12 cellular contexts compared by ENCODE assay signal in the genomic region with DNA sequence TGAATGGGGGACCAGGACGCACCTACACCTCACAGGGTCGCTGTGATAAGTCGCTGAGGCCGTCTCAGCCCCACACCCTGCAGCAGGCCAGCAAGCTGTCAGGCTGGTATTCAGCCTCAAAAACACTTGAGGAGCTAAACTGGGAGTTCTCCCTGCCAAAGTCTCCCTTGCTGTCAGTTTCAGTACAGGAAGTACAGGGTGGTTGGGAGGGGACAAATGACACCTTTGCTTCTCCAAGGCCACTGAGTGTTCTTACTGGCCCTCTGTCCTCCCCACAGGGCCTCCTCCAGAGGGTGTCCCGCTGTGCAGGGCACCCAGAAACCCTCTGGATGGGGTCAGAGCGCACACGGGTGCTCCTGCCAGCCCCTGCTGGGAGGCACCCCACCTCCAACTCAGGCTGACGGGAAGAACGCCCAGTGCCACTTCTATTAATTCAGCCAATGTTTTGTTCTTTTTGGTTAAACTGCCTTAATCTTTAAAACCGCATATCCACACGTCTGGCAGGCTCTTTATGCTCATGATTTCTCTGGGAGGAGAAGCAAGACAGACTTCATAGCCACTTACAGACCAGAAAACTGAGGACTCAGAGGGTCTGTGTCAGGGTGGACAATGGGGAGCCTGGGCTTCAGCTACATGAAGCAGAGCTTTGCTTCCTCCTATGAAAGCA.
DNase-seq lines count a peak whose midpoint lies in the region; ATAC-seq and TF ChIP-seq lines count a peak whose summit lies in the region.
"Had no signal": no experiment of that assay in that cellular context is flagged by ENCODE, and none has a peak within 500 bp of the region (broad histone marks: within the 10 kb centered on the region; RNA-seq: fewer than 3 reads in every experiment).

No MANE protein-coding gene starts in this region.

- H3K9me3 Mint-ChIP-seq in osteocyte (ENCODE audit: unreplicated experiment): no peaks in the 10 kb centered on the region
- H3K9me3 Mint-ChIP-seq: activated naive CD4-positive, alpha-beta T cell treated with anti-CD3 and anti-CD28 coated beads, Interleukin-2, amount 50 U/mL, for 24 hours had no signal

- peaks cover 76% of the 10 kb centered on the region for H3K4me1 Mint-ChIP-seq in osteocyte (ENCODE audit: unreplicated experiment)

- H3K4me3 ChIP-seq in BLaER1 treated with 17β-estradiol and CSF1 and Interleukin-3, amounts not matched to agents 10 nM and 100 nM: no peak overlapping the region
- no peak overlapping the region for H3K4me3 ChIP-seq in SJSA1

- DNase-seq in SJSA1 (ENCODE audit: low read depth in 1 of 2, low spot score in 2 of 2) (no peak), Right ventricle myocardium superior (no peak), osteocyte (ENCODE audit: extremely low spot score, unreplicated experiment) (no peak), NCI-H226 (no peak), NCI-H1694 treated with DMSO at 0.1 percent for 48 hours (lab: John Stamatoyannopoulos, UW) (no peak)
- DNase-seq in stimulated activated CD4-positive, alpha-beta T cell treated with anti-CD3 and anti-CD28 coated beads, Interleukin-2, amount 100 ng/mL, for 48 hours: no peak
- DNase-seq: activated CD4-positive, alpha-beta T cell treated with anti-CD3 and anti-CD28 coated beads for 4 hours; islet precursor cell; NCI-H446 treated with DMSO at 0.1 percent for 48 hours had no signal

- H3K9ac ChIP-seq in BLaER1 treated with 17β-estradiol and CSF1 and Interleukin-3, amounts not matched to agents 10 nM and 100 nM: peak overlapping the region in 3 of 11 experiments; percentile 10 to 55 (median 19); a peak in 3 of 22 replicates

- ATAC-seq in Right ventricle myocardium superior (ENCODE audit: poor library complexity): peak; percentile 58
- no peak for ATAC-seq in HG02840 (IDR thresholded peaks at IDR 0.05; ENCODE audit: low FRiP score, unreplicated experiment)

- peaks cover 0 to 100% (median 69%) of the 10 kb centered on the region in 11 experiments; a peak in 18 of 22 replicates for H4K20me1 ChIP-seq in BLaER1 treated with 17β-estradiol and CSF1 and Interleukin-3, amounts not matched to agents 10 nM and 100 nM

- TF ChIP-seq CTCF in osteocyte (IDR thresholded peaks at IDR 0.05): no peak

- intact Hi-C loops in Right ventricle myocardium superior (cut with DNase I): loop anchor here (5.0 kb wide), 1 partner anchor 67 kb away; no protein-coding TSS in a partner anchor

- peak overlapping the region; percentile 4 for H3K27ac Mint-ChIP-seq in osteocyte (ENCODE audit: unreplicated experiment)

- H3K27me3 Mint-ChIP-seq in osteocyte (ENCODE audit: unreplicated experiment): no peaks in the 10 kb centered on the region
- H3K27me3 Mint-ChIP-seq: activated naive CD4-positive, alpha-beta T cell treated with anti-CD3 and anti-CD28 coated beads, Interleukin-2, amount 50 U/mL, for 24 hours had no signal

- peak overlapping the region; percentile 39 to 85 (median 60); a peak in 20 of 22 replicates for H3K4me2 ChIP-seq in BLaER1 treated with 17β-estradiol and CSF1 and Interleukin-3, amounts not matched to agents 10 nM and 100 nM

- H3K9me3 ChIP-seq in BLaER1 treated with 17β-estradiol and CSF1 and Interleukin-3, amounts not matched to agents 10 nM and 100 nM (replicated peaks in 1 of 11): no peaks in the 10 kb centered on the region
- H3K9me3 ChIP-seq in SJSA1 (replicated peaks): no peaks in the 10 kb centered on the region

- H3K4me1 ChIP-seq in BLaER1 treated with 17β-estradiol and CSF1 and Interleukin-3, amounts not matched to agents 10 nM and 100 nM: peaks cover 61 to 86% (median 75%) of the 10 kb centered on the region in 10 experiments
- H3K4me1 ChIP-seq in SJSA1 (replicated peaks): peaks cover 99% of the 10 kb centered on the region

- H3K36me3 Mint-ChIP-seq in osteocyte (ENCODE audit: unreplicated experiment): no peaks in the 10 kb centered on the region
- H3K36me3 Mint-ChIP-seq: activated naive CD4-positive, alpha-beta T cell treated with anti-CD3 and anti-CD28 coated beads, Interleukin-2, amount 50 U/mL, for 24 hours had no signal

- H3K27me3 ChIP-seq in BLaER1 treated with 17β-estradiol and CSF1 and Interleukin-3, amounts not matched to agents 10 nM and 100 nM: no peaks in the 10 kb centered on the region
- H3K27me3 ChIP-seq in SJSA1 (replicated peaks): no peaks in the 10 kb centered on the region

- peak overlapping the region in 9 of 11 experiments; percentile 2 to 56 (median 31); a peak in 12 of 22 replicates for H3K27ac ChIP-seq in BLaER1 treated with 17β-estradiol and CSF1 and Interleukin-3, amounts not matched to agents 10 nM and 100 nM
- H3K27ac ChIP-seq in SJSA1: peak overlapping the region; percentile 90

- H3K4me3 Mint-ChIP-seq in osteocyte (ENCODE audit: unreplicated experiment): no peak overlapping the region
- H3K4me3 Mint-ChIP-seq: activated naive CD4-positive, alpha-beta T cell treated with anti-CD3 and anti-CD28 coated beads, Interleukin-2, amount 50 U/mL, for 24 hours had no signal

- H3K36me3 ChIP-seq in BLaER1 treated with 17β-estradiol and CSF1 and Interleukin-3, amounts not matched to agents 10 nM and 100 nM: 0 out of 22 replicates have a peak, but pooled peaks cover 0 to 3% (median 0%) of the 10 kb centered on the region in 11 experiments
- no peaks in the 10 kb centered on the region; the same call in 1 of the 2 replicates for H3K36me3 ChIP-seq in SJSA1
